ENCODE assay signal across 1 cellular context in the genomic region with DNA sequence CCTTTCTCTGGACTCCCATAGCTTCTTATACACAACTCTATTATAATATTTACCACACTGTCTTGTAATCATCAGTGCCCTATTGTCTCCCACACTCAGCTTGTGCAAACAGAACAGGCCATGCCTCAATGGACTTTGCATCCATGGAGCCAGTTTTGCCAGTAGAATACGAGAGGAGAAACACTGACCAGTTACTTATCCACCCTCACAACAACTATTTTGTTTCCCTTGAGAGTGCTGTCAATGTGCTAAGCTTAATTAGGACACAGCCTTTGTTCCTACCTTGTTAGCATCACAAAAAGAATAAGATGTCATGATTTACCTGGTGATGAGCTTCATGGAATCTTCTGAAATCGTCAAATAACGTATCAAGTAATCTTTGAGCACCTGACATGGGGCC.
TF ChIP-seq lines count a peak whose summit lies in the region.

No MANE protein-coding gene starts in this region.

TF ChIP-seq in HepG2, 621 proteins besides CTCF, POLR2A, EP300 and RAD21 (continued from another document and continues in another):
- TF ChIP-seq, protein P1, sequence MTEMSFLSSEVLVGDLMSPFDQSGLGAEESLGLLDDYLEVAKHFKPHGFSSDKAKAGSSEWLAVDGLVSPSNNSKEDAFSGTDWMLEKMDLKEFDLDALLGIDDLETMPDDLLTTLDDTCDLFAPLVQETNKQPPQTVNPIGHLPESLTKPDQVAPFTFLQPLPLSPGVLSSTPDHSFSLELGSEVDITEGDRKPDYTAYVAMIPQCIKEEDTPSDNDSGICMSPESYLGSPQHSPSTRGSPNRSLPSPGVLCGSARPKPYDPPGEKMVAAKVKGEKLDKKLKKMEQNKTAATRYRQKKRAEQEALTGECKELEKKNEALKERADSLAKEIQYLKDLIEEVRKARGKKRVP (CRISPR knock-in tag; IDR thresholded peaks at IDR 0.05), result no peak
- TF ChIP-seq ZNF562 (CRISPR knock-in tag; IDR thresholded peaks at IDR 0.05; ENCODE audit: borderline replicate concordance) (no peak), RXRA (CRISPR knock-in tag; IDR thresholded peaks at IDR 0.05) (no peak), PTBP1 (IDR thresholded peaks at IDR 0.05; ENCODE audit: low read depth, low read length, poor library complexity, severe bottlenecking) (no peak), BORCS8-MEF2B (CRISPR knock-in tag; IDR thresholded peaks at IDR 0.05) (no peak), REXO4 (CRISPR knock-in tag; IDR thresholded peaks at IDR 0.05; ENCODE audit: borderline replicate concordance) (no peak), ZNF576 (CRISPR knock-in tag; IDR thresholded peaks at IDR 0.05) (no peak), YY1 (IDR thresholded peaks at IDR 0.05; ENCODE audit: insufficient read depth, insufficient replicate concordance, low read depth, low read length) (no peak), ATF5 (CRISPR knock-in tag; IDR thresholded peaks at IDR 0.05; ENCODE audit: low read depth) (no peak), CREB1 (IDR thresholded peaks at IDR 0.05) (no peak), CREB1 (CRISPR knock-in tag; IDR thresholded peaks at IDR 0.05) (peak; percentile 39; the same call in 1 of the 2 replicates), FOXA3 (CRISPR knock-in tag; IDR thresholded peaks at IDR 0.05) (peak; percentile 72), ZSCAN12 (CRISPR knock-in tag; IDR thresholded peaks at IDR 0.05) (no peak), SETDB1 (CRISPR knock-in tag; IDR thresholded peaks at IDR 0.05; ENCODE audit: borderline replicate concordance) (no peak), DNMT3B (CRISPR knock-in tag; conservative IDR thresholded peaks at IDR 0.05) (no peak), YEATS4 (CRISPR knock-in tag; IDR thresholded peaks at IDR 0.05; ENCODE audit: borderline replicate concordance) (no peak), ZNF460 (CRISPR knock-in tag; IDR thresholded peaks at IDR 0.05; ENCODE audit: borderline replicate concordance) (no peak), PAWR (CRISPR knock-in tag; IDR thresholded peaks at IDR 0.05; ENCODE audit: borderline replicate concordance) (no peak), ZNF709 (CRISPR knock-in tag; IDR thresholded peaks at IDR 0.05) (0 out of 2 replicates have a peak, but pooled peaks have one; percentile 39), ZEB1 (IDR thresholded peaks at IDR 0.05; ENCODE audit: insufficient replicate concordance, low read depth) (no peak), HNF1B (CRISPR knock-in tag; IDR thresholded peaks at IDR 0.05) (peak; percentile 30; the same call in 1 of the 2 replicates), MED13 (CRISPR knock-in tag; IDR thresholded peaks at IDR 0.05) (no peak), PAX8 (CRISPR knock-in tag; IDR thresholded peaks at IDR 0.05; ENCODE audit: borderline replicate concordance) (no peak), ZNF768 (CRISPR knock-in tag; IDR thresholded peaks at IDR 0.05) (no peak), ZNF264 (CRISPR knock-in tag; IDR thresholded peaks at IDR 0.05) (0 out of 2 replicates have a peak, but pooled peaks have one; percentile 32), ZNF589 (CRISPR knock-in tag; conservative IDR thresholded peaks at IDR 0.05) (no peak), MIER3 (CRISPR knock-in tag; IDR thresholded peaks at IDR 0.05; ENCODE audit: borderline replicate concordance) (no peak), HMG20A (CRISPR knock-in tag; IDR thresholded peaks at IDR 0.05; ENCODE audit: borderline replicate concordance) (peak; percentile 70; the same call in 1 of the 2 replicates), NFIC (IDR thresholded peaks at IDR 0.05; ENCODE audit: low read length) (0 out of 2 replicates have a peak, but pooled peaks have one; percentile 24), ZNF788 (CRISPR knock-in tag; IDR thresholded peaks at IDR 0.05; ENCODE audit: borderline replicate concordance) (no peak; the same call in 1 of the 2 replicates), ZFY (CRISPR knock-in tag; IDR thresholded peaks at IDR 0.05) (no peak), ZNF354B (CRISPR knock-in tag; IDR thresholded peaks at IDR 0.05) (no peak), ZNF263 (CRISPR knock-in tag; IDR thresholded peaks at IDR 0.05) (no peak), ZMYM4 (CRISPR knock-in tag; IDR thresholded peaks at IDR 0.05) (peak; percentile 37; the same call in 1 of the 2 replicates), IKZF1 (IDR thresholded peaks at IDR 0.05) (no peak), SALL1 (CRISPR knock-in tag; IDR thresholded peaks at IDR 0.05) (peak; percentile 67; the same call in 1 of the 2 replicates), RORA (CRISPR knock-in tag; IDR thresholded peaks at IDR 0.05) (no peak), MZF1 (CRISPR knock-in tag; IDR thresholded peaks at IDR 0.05; ENCODE audit: borderline replicate concordance) (no peak), SRSF9 (IDR thresholded peaks at IDR 0.05; ENCODE audit: borderline replicate concordance, insufficient read depth, low read depth, low read length, poor library complexity, severe bottlenecking) (no peak), ZFP36 (IDR thresholded peaks at IDR 0.05; ENCODE audit: borderline replicate concordance, low read depth, low read length, partially characterized antibody) (no peak), ZNF326 (CRISPR knock-in tag; IDR thresholded peaks at IDR 0.05; ENCODE audit: borderline replicate concordance) (no peak), SNAPC2 (CRISPR knock-in tag; IDR thresholded peaks at IDR 0.05) (no peak), ASH2L (IDR thresholded peaks at IDR 0.05; ENCODE audit: insufficient read length, low read depth, low read length) (peak; percentile 96), RNF2 (conservative IDR thresholded peaks at IDR 0.05; ENCODE audit: low read depth) (no peak), NCOR1 (IDR thresholded peaks at IDR 0.05; ENCODE audit: borderline replicate concordance, low read length) (peak; percentile 26; the same call in 1 of the 2 replicates), THAP9 (CRISPR knock-in tag; IDR thresholded peaks at IDR 0.05; ENCODE audit: borderline replicate concordance) (no peak)
- TF ChIP-seq, protein P2, sequence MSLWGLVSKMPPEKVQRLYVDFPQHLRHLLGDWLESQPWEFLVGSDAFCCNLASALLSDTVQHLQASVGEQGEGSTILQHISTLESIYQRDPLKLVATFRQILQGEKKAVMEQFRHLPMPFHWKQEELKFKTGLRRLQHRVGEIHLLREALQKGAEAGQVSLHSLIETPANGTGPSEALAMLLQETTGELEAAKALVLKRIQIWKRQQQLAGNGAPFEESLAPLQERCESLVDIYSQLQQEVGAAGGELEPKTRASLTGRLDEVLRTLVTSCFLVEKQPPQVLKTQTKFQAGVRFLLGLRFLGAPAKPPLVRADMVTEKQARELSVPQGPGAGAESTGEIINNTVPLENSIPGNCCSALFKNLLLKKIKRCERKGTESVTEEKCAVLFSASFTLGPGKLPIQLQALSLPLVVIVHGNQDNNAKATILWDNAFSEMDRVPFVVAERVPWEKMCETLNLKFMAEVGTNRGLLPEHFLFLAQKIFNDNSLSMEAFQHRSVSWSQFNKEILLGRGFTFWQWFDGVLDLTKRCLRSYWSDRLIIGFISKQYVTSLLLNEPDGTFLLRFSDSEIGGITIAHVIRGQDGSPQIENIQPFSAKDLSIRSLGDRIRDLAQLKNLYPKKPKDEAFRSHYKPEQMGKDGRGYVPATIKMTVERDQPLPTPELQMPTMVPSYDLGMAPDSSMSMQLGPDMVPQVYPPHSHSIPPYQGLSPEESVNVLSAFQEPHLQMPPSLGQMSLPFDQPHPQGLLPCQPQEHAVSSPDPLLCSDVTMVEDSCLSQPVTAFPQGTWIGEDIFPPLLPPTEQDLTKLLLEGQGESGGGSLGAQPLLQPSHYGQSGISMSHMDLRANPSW (CRISPR knock-in tag; IDR thresholded peaks at IDR 0.05; ENCODE audit: borderline replicate concordance), result no peak
- TF ChIP-seq, protein P3, sequence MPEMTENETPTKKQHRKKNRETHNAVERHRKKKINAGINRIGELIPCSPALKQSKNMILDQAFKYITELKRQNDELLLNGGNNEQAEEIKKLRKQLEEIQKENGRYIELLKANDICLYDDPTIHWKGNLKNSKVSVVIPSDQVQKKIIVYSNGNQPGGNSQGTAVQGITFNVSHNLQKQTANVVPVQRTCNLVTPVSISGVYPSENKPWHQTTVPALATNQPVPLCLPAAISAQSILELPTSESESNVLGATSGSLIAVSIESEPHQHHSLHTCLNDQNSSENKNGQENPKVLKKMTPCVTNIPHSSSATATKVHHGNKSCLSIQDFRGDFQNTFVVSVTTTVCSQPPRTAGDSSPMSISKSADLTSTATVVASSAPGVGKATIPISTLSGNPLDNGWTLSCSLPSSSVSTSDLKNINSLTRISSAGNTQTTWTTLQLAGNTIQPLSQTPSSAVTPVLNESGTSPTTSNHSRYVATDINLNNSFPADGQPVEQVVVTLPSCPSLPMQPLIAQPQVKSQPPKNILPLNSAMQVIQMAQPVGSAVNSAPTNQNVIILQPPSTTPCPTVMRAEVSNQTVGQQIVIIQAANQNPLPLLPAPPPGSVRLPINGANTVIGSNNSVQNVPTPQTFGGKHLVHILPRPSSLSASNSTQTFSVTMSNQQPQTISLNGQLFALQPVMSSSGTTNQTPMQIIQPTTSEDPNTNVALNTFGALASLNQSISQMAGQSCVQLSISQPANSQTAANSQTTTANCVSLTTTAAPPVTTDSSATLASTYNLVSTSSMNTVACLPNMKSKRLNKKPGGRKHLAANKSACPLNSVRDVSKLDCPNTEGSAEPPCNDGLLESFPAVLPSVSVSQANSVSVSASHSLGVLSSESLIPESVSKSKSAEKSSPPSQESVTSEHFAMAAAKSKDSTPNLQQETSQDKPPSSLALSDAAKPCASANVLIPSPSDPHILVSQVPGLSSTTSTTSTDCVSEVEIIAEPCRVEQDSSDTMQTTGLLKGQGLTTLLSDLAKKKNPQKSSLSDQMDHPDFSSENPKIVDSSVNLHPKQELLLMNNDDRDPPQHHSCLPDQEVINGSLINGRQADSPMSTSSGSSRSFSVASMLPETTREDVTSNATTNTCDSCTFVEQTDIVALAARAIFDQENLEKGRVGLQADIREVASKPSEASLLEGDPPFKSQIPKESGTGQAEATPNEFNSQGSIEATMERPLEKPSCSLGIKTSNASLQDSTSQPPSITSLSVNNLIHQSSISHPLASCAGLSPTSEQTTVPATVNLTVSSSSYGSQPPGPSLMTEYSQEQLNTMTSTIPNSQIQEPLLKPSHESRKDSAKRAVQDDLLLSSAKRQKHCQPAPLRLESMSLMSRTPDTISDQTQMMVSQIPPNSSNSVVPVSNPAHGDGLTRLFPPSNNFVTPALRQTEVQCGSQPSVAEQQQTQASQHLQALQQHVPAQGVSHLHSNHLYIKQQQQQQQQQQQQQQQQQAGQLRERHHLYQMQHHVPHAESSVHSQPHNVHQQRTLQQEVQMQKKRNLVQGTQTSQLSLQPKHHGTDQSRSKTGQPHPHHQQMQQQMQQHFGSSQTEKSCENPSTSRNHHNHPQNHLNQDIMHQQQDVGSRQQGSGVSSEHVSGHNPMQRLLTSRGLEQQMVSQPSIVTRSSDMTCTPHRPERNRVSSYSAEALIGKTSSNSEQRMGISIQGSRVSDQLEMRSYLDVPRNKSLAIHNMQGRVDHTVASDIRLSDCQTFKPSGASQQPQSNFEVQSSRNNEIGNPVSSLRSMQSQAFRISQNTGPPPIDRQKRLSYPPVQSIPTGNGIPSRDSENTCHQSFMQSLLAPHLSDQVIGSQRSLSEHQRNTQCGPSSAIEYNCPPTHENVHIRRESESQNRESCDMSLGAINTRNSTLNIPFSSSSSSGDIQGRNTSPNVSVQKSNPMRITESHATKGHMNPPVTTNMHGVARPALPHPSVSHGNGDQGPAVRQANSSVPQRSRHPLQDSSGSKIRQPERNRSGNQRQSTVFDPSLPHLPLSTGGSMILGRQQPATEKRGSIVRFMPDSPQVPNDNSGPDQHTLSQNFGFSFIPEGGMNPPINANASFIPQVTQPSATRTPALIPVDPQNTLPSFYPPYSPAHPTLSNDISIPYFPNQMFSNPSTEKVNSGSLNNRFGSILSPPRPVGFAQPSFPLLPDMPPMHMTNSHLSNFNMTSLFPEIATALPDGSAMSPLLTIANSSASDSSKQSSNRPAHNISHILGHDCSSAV (CRISPR knock-in tag; IDR thresholded peaks at IDR 0.05; ENCODE audit: borderline replicate concordance), result no peak
- TF ChIP-seq, protein P4, sequence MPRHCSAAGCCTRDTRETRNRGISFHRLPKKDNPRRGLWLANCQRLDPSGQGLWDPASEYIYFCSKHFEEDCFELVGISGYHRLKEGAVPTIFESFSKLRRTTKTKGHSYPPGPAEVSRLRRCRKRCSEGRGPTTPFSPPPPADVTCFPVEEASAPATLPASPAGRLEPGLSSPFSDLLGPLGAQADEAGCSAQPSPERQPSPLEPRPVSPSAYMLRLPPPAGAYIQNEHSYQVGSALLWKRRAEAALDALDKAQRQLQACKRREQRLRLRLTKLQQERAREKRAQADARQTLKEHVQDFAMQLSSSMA (CRISPR knock-in tag; IDR thresholded peaks at IDR 0.05), result no peak
